20 cellular contexts compared by ENCODE assay signal in genomic region chr2:88967844-88968243, GRCh38.
DNase-seq lines count a peak whose midpoint lies in the region; ATAC-seq, FAIRE-seq and TF ChIP-seq lines count a peak whose summit lies in the region.
"Had no signal": no experiment of that assay in that cellular context is flagged by ENCODE, and none has a peak within 500 bp of the region (broad histone marks: within the 10 kb centered on the region; RNA-seq: fewer than 3 reads in every experiment).

No MANE protein-coding gene starts in this region.

- no peak for TF ChIP-seq EP300 in K562 (IDR thresholded peaks at IDR 0.05; ENCODE audit: low read length)

- H4K20me1 ChIP-seq in K562 (replicated peaks; ENCODE audit: control insufficient read depth, insufficient read depth, low read length), result no peaks in the 10 kb centered on the region
- no peaks in the 10 kb centered on the region for H4K20me1 ChIP-seq in osteoblast (ENCODE audit: insufficient read depth, low read length)
- no peaks in the 10 kb centered on the region for H4K20me1 ChIP-seq in OCI-LY7 (ENCODE audit: insufficient read depth, low read length)

- peak; percentile 64 for FAIRE-seq in K562 (lab: Jason Lieb, UNC)
- FAIRE-seq: frontal cortex had no signal

- H3K27me3 ChIP-seq in K562 (ENCODE audit: control insufficient read depth in 2 of 2, insufficient read depth in 2 of 2, low read length in 2 of 2) (no peaks in the 10 kb centered on the region), osteoblast (ENCODE audit: insufficient read depth, low read length) (no peaks in the 10 kb centered on the region)
- H3K27me3 ChIP-seq: adrenal gland had no signal

- H3K4me2 ChIP-seq in K562 (ENCODE audit: insufficient read depth, low read length) (no peak overlapping the region), osteoblast (ENCODE audit: insufficient read depth, low read length) (no peak overlapping the region), OCI-LY7 (ENCODE audit: low read length) (no peak overlapping the region)

- no peak overlapping the region for H3K27ac ChIP-seq in K562 (ENCODE audit: extremely low read depth, low read depth, low read length)
- no peak overlapping the region for H3K27ac ChIP-seq in osteoblast (ENCODE audit: low read depth, low read length)
- no peak overlapping the region for H3K27ac ChIP-seq in OCI-LY7 (ENCODE audit: low read depth, low read length, poor library complexity, severe bottlenecking)
- H3K27ac ChIP-seq: adrenal gland had no signal

- ATAC-seq in K562, result peak; percentile 75
- ATAC-seq in GM21576 (IDR thresholded peaks at IDR 0.05; ENCODE audit: unreplicated experiment), result no peak
- ATAC-seq: stimulated activated effector memory CD8-positive, alpha-beta T cell treated with anti-CD3 and anti-CD28 coated beads, Interleukin-12 subunit alpha, Interleukin-12 subunit beta, amount 100 ng/mL, for 72 hours had no signal

- peak in 1 of 2 experiments; percentile 33; a peak in 2 of 4 replicates for TF ChIP-seq RAD21 in K562 (CRISPR knock-in tag; conservative IDR thresholded peaks at IDR 0.05 in 1 of 2, IDR thresholded peaks at IDR 0.05 in 1 of 2)

- no peaks in the 10 kb centered on the region for H3K9me2 ChIP-seq in OCI-LY7 (ENCODE audit: insufficient read depth, low read length)

- H3K79me2 ChIP-seq in K562 (ENCODE audit: control insufficient read depth, insufficient read depth, low read length), result no peaks in the 10 kb centered on the region
- no peaks in the 10 kb centered on the region for H3K79me2 ChIP-seq in osteoblast (ENCODE audit: insufficient read depth, low read length)
- no peaks in the 10 kb centered on the region for H3K79me2 ChIP-seq in OCI-LY7 (ENCODE audit: insufficient read depth, low read depth, low read length)

- H2AFZ ChIP-seq in K562 (ENCODE audit: low read depth, low read length), result no peak overlapping the region
- no peak overlapping the region for H2AFZ ChIP-seq in osteoblast (ENCODE audit: low read length)
- no peak overlapping the region for H2AFZ ChIP-seq in OCI-LY7 (ENCODE audit: low read length)

- DNase-seq in SIG-M5 treated with dmso at 0.1 percent for 504 hours (lab: John Stamatoyannopoulos, UW; ENCODE audit: unreplicated experiment) (peak; percentile 4), SIG-M5 (lab: John Stamatoyannopoulos, UW) (no peak), NAMALWA (ENCODE audit: low spot score) (peak; percentile 53), K562 (ENCODE audit: extremely low read depth in 1 of 4, low spot score in 3 of 4) (peak in 2 of 4 experiments; percentile 13 to 17), osteoblast (ENCODE audit: insufficient read length, low spot score, missing footprints) (no peak), OCI-LY7 (ENCODE audit: low spot score) (no peak)
- no peak for DNase-seq in activated CD4-positive, CD25-positive, alpha-beta regulatory T cell treated with anti-CD3 and anti-CD28 coated beads, Interleukin-2, amount 50 U/mL, for 72 hours
- DNase-seq: activated T-cell treated with anti-CD3 and anti-CD28 coated beads, Interleukin-2, amount 50 U/mL, for 1 hour; adrenal gland; dermis blood vessel endothelial cell; GF-D8; islet precursor cell; naive B cell; NCI-H1092; NCI-H524; stimulated activated CD4-positive, alpha-beta T cell treated with anti-CD3 and anti-CD28 coated beads, Interleukin-4, amount 100 ng/mL, for 1 hour had no signal

- no peaks in the 10 kb centered on the region for H3K36me3 ChIP-seq in K562 (ENCODE audit: control insufficient read depth, insufficient read depth, low read length)
- H3K36me3 ChIP-seq in osteoblast (ENCODE audit: insufficient read depth, low read length), result no peaks in the 10 kb centered on the region
- H3K36me3 ChIP-seq in OCI-LY7 (ENCODE audit: insufficient read depth, low read length), result no peaks in the 10 kb centered on the region
- H3K36me3 ChIP-seq: adrenal gland, HAP-1 had no signal

- H3K9me1 ChIP-seq in K562 (ENCODE audit: control insufficient read depth, insufficient read depth, low read length), result no peaks in the 10 kb centered on the region

- BruUV-seq in K562 (replicated peaks; lab: Mats Ljungman, UMichigan) (no TSS peak), OCI-LY7 (replicated peaks; lab: Mats Ljungman, UMichigan) (no TSS peak)

- no peak overlapping the region for H3K4me3 ChIP-seq in K562
- no peak overlapping the region for H3K4me3 ChIP-seq in osteoblast (ENCODE audit: insufficient read depth, low read length)
- H3K4me3 ChIP-seq in OCI-LY7 (ENCODE audit: low read depth, low read length, poor library complexity, severe bottlenecking), result no peak overlapping the region
- H3K4me3 ChIP-seq: adrenal gland, HAP-1 had no signal

- TF ChIP-seq CTCF in K562 (IDR thresholded peaks at IDR 0.05 in 2 of 3, conservative IDR thresholded peaks at IDR 0.05 in 1 of 3; ENCODE audit: insufficient read depth in 2 of 3, low read depth in 1 of 3, low read length in 3 of 3), result peak; percentile 40 to 49 (median 44); a peak in 5 of 6 replicates
- peak; percentile 28 for TF ChIP-seq CTCF in osteoblast (IDR thresholded peaks at IDR 0.05; ENCODE audit: extremely low read depth, low read depth, low read length)
- no peak for TF ChIP-seq CTCF in OCI-LY7 (conservative IDR thresholded peaks at IDR 0.05; ENCODE audit: low read length)

- CTCF ChIA-PET in K562 (lab: Yijun Ruan, JAX; ENCODE audit: low intra/inter-chr PET ratio) (no interaction called here), OCI-LY7 (lab: Charles Lee; ENCODE audit: unreplicated experiment) (no interaction called here)

- 0% methylated on average over 3 of the region's 3 CpGs for WGBS in K562 (ENCODE audit: insufficient coverage, low coverage, missing lambda C conversion rate)

- POLR2A ChIA-PET in K562 (lab: Yijun Ruan, JAX) (no interaction called here), OCI-LY7 (lab: Charles Lee) (no interaction called here)

- no peak for TF ChIP-seq POLR2A in K562 (conservative IDR thresholded peaks at IDR 0.05)

- in situ Hi-C loops in K562 (cut with MboI), result no loop called here

- intact Hi-C loops in K562 (cut with micrococcal nuclease) (no loop called here), OCI-LY7 (cut with micrococcal nuclease; ENCODE audit: unreplicated experiment) (no loop called here)

- no peak overlapping the region for H3K9ac ChIP-seq in K562 (ENCODE audit: insufficient read depth in 1 of 2, low read depth in 2 of 2, low read length in 2 of 2)

- H3K9me3 ChIP-seq in K562 (replicated peaks; ENCODE audit: control insufficient read depth, insufficient read depth, low read depth, low read length), result no peaks in the 10 kb centered on the region
- no peaks in the 10 kb centered on the region for H3K9me3 ChIP-seq in osteoblast (ENCODE audit: low read depth, low read length)
- no peaks in the 10 kb centered on the region for H3K9me3 ChIP-seq in OCI-LY7 (ENCODE audit: low read length)
- H3K9me3 ChIP-seq: adrenal gland, HAP-1 had no signal

- no peaks in the 10 kb centered on the region for H3K4me1 ChIP-seq in K562 (replicated peaks in 1 of 2; ENCODE audit: control insufficient read depth in 2 of 2, insufficient read depth in 2 of 2, low read length in 2 of 2)
- no peaks in the 10 kb centered on the region for H3K4me1 ChIP-seq in osteoblast (ENCODE audit: insufficient read depth, low read length)
- no peaks in the 10 kb centered on the region for H3K4me1 ChIP-seq in OCI-LY7 (ENCODE audit: insufficient read depth, low read length, poor library complexity, severe bottlenecking)
- H3K4me1 ChIP-seq: adrenal gland, HAP-1 had no signal

TF ChIP-seq in K562, 482 proteins besides CTCF, POLR2A, EP300 and RAD21:
- no peak for TF ChIP-seq FOXA3 (CRISPR knock-in tag; conservative IDR thresholded peaks at IDR 0.05 in 1 of 2, IDR thresholded peaks at IDR 0.05 in 1 of 2)
- TF ChIP-seq CTCFL (IDR thresholded peaks at IDR 0.05; ENCODE audit: borderline replicate concordance, insufficient read depth, low read depth, low read length, poor library complexity, severe bottlenecking), result peak; percentile 66
- TF ChIP-seq SMC3 (conservative IDR thresholded peaks at IDR 0.05; ENCODE audit: insufficient read depth, low read depth, low read length), result 0 out of 2 replicates have a peak, but pooled peaks have one; percentile 22
- TF ChIP-seq FUS (optimal IDR thresholded peaks at IDR 0.05; ENCODE audit: low read depth, low read length), result no peak

Comparison
In these comparisons a context has a peak if more than half of its experiments do, and no peak if none do; other contexts are left out.
1. DNase-seq: peak in SIG-M5 treated with dmso at 0.1 percent for 504 hours (single experiment) and NAMALWA (single experiment); none in SIG-M5 (single experiment), osteoblast (single experiment), OCI-LY7 (single experiment) and activated CD4-positive, CD25-positive, alpha-beta regulatory T cell treated with anti-CD3 and anti-CD28 coated beads, Interleukin-2, amount 50 U/mL, for 72 hours (single experiment).